Comparison of ENCODE assay signal across 8 cellular contexts in the genomic region with DNA sequence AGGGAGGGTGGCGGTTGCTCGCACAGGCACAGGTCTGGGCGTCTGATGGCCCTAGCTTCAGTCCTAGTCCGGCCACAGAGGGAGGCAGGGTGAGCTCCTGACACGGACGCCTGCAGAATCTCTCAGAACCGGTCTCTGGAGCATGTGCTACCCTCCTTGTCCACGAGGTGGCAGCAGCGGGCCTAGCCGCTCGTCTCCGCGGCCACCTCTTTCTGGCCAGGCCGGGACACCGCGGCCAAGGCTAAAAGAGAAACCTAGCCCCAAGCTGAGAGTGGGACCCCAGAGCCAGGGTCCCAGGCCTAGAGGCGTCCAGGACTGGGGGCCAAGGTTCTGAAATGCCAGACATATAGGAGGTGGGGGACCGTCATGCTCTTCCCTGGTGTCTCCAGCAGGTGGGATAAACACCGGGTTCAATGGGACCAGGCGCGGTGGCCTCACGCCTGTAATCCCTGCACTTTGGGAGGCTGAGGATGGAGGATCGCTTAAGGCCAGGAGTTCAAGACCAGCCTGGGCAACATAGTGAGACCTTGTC. TPM values are rescaled to one million over a fixed set of nuclear protein-coding genes. Genes with fewer than 3 reads are reported as not detected.
DNase-seq lines count a peak whose midpoint lies in the region; ATAC-seq lines count a peak whose summit lies in the region.

No MANE protein-coding gene starts in this region.

- H2AFZ ChIP-seq in mesenchymal stem cell (ENCODE audit: low read depth, low read length): peak overlapping the region; percentile 29

- H3K9me3 ChIP-seq in effector memory CD4-positive, alpha-beta T cell (ENCODE audit: control insufficient read depth, low read length): no peaks in the 10 kb centered on the region
- H3K9me3 ChIP-seq in mesenchymal stem cell (ENCODE audit: control insufficient read depth, low read length): no peaks in the 10 kb centered on the region

- H3K14ac ChIP-seq in mesenchymal stem cell (ENCODE audit: low read length in 2 of 2): peak overlapping the region in 1 of 2 experiments; percentile 82

- H3K36me3 ChIP-seq in effector memory CD4-positive, alpha-beta T cell (ENCODE audit: control insufficient read depth, insufficient read depth, low read length): no peaks in the 10 kb centered on the region
- H3K36me3 ChIP-seq in mesenchymal stem cell (ENCODE audit: control insufficient read depth in 1 of 2, insufficient read depth in 2 of 2, low read depth in 1 of 2, low read length in 2 of 2): no peaks in the 10 kb centered on the region

- peak overlapping the region; percentile 45 for H3K4me3 ChIP-seq in effector memory CD4-positive, alpha-beta T cell (ENCODE audit: insufficient read depth, low read depth, low read length, poor library complexity, severe bottlenecking)
- peak overlapping the region in 1 of 2 experiments; percentile 70 for H3K4me3 ChIP-seq in mesenchymal stem cell (ENCODE audit: insufficient read depth in 1 of 2, low read depth in 1 of 2, low read length in 2 of 2)

- no peak overlapping the region for H2BK120ac ChIP-seq in mesenchymal stem cell (ENCODE audit: low read depth, low read length)

- H4K8ac ChIP-seq in mesenchymal stem cell (ENCODE audit: low read length): peak overlapping the region; percentile 84

- H2BK5ac ChIP-seq in mesenchymal stem cell (ENCODE audit: low read depth, low read length, poor library complexity, severe bottlenecking): no peak overlapping the region

- peaks cover 7% of the 10 kb centered on the region for H3K4me1 ChIP-seq in effector memory CD4-positive, alpha-beta T cell (ENCODE audit: control insufficient read depth, insufficient read depth, low read length, poor library complexity, severe bottlenecking)
- H3K4me1 ChIP-seq in mesenchymal stem cell (ENCODE audit: control insufficient read depth, insufficient read depth, low read depth, low read length): peaks cover 10% of the 10 kb centered on the region

- H3K23ac ChIP-seq in mesenchymal stem cell (ENCODE audit: low read length in 2 of 2): no peak overlapping the region

- H2BK12ac ChIP-seq in mesenchymal stem cell (ENCODE audit: low read length in 2 of 2): peak overlapping the region; percentile 15 to 63

- no peaks in the 10 kb centered on the region for H3K27me3 ChIP-seq in effector memory CD4-positive, alpha-beta T cell (replicated peaks; ENCODE audit: control insufficient read depth, insufficient read depth, low read length, poor library complexity, severe bottlenecking)
- no peaks in the 10 kb centered on the region for H3K27me3 ChIP-seq in mesenchymal stem cell (ENCODE audit: control insufficient read depth in 1 of 2, insufficient read depth in 1 of 2, low read length in 2 of 2)

- WGBS in mesenchymal stem cell: 19% methylated on average over 22 of the region's 23 CpGs

- H3K4ac ChIP-seq in mesenchymal stem cell (ENCODE audit: low read depth in 1 of 2, low read length in 2 of 2): no peak overlapping the region

- H3K9ac ChIP-seq in mesenchymal stem cell (ENCODE audit: low read length): peak overlapping the region; percentile 69

- ATAC-seq in HG02642 (IDR thresholded peaks at IDR 0.05; ENCODE audit: poor library complexity, unreplicated experiment): peak; percentile 38
- ATAC-seq in GM21737 (IDR thresholded peaks at IDR 0.05; ENCODE audit: unreplicated experiment): no peak

- H3K79me1 ChIP-seq in mesenchymal stem cell (replicated peaks; ENCODE audit: low read length, poor library complexity, severe bottlenecking): no peaks in the 10 kb centered on the region

- DNase-seq in D341Med (ENCODE audit: low spot score) (peak; percentile 86), NCI-H82 treated with DMSO at 0.1 percent for 48 hours (lab: John Stamatoyannopoulos, UW; ENCODE audit: unreplicated experiment) (peak; percentile 42), mesenchymal stem cell (peak; percentile 78)
- DNase-seq in activated CD8-positive, alpha-beta memory T cell treated with anti-CD3 and anti-CD28 coated beads for 24 hours: peak; percentile 95
- peak; percentile 50 to 68 (median 58) for DNase-seq in effector memory CD4-positive, alpha-beta T cell
- peak; percentile 73 for DNase-seq in stimulated activated CD8-positive, alpha-beta memory T cell treated with anti-CD3 and anti-CD28 coated beads, Interleukin-15, amount 100 ng/mL, for 1 hour (ENCODE audit: low read depth)

- peak overlapping the region in 1 of 2 experiments; percentile 31 for H3K18ac ChIP-seq in mesenchymal stem cell (ENCODE audit: low read depth in 1 of 2, low read length in 2 of 2)

- no peak overlapping the region for H3K27ac ChIP-seq in effector memory CD4-positive, alpha-beta T cell (ENCODE audit: insufficient read depth, low read length, poor library complexity, severe bottlenecking)
- H3K27ac ChIP-seq in mesenchymal stem cell (ENCODE audit: low read length, poor library complexity, severe bottlenecking): no peak overlapping the region

- no peak overlapping the region for H2BK15ac ChIP-seq in mesenchymal stem cell (ENCODE audit: low read depth, poor library complexity, severe bottlenecking)

- H4K91ac ChIP-seq in mesenchymal stem cell (ENCODE audit: low read length): peak overlapping the region; percentile 78

- H2AK5ac ChIP-seq in mesenchymal stem cell (ENCODE audit: low read length, severe bottlenecking): no peak overlapping the region

- H3K4me2 ChIP-seq in mesenchymal stem cell (ENCODE audit: low read length, poor library complexity, severe bottlenecking): peak overlapping the region; percentile 71

RNA-seq across cellular contexts. Expression of a gene that starts 3.2 kb away (rescaled TPM):
- polyA plus RNA-seq in mesenchymal stem cell (2013, experiment 1 of 2): 0.35 TPM
- polyA plus RNA-seq in mesenchymal stem cell (2013, experiment 2 of 2): 0.52 TPM

RNA-seq across cellular contexts. Expression of a gene that starts 32.5 kb away (rescaled TPM):
- 203 TPM for polyA plus RNA-seq in mesenchymal stem cell (2013, experiment 1 of 2)
- 198 TPM for polyA plus RNA-seq in mesenchymal stem cell (2013, experiment 2 of 2)

RNA-seq across cellular contexts. Expression of a gene that starts 47.5 kb away (rescaled TPM):
- 17.3 TPM for polyA plus RNA-seq in mesenchymal stem cell (2013, experiment 1 of 2)
- polyA plus RNA-seq in mesenchymal stem cell (2013, experiment 2 of 2): 16.3 TPM

Comparison
In these comparisons a context has a peak if more than half of its experiments do, and no peak if none do; other contexts are left out.
1. DNase-seq: peak in every context shown above with its lines; median percentile 95 in activated CD8-positive, alpha-beta memory T cell treated with anti-CD3 and anti-CD28 coated beads for 24 hours; 86 in D341Med; 78 in mesenchymal stem cell; 73 in stimulated activated CD8-positive, alpha-beta memory T cell treated with anti-CD3 and anti-CD28 coated beads, Interleukin-15, amount 100 ng/mL, for 1 hour; 58 in effector memory CD4-positive, alpha-beta T cell; 42 in NCI-H82 treated with DMSO at 0.1 percent for 48 hours.